Comparison of ENCODE assay signal across 9 cellular contexts in genomic region chr1:74969566-74970135, GRCh38.
"Had no signal": no experiment of that assay in that cellular context is flagged by ENCODE, and none has a peak within 500 bp of the region (broad histone marks: within the 10 kb centered on the region; RNA-seq: fewer than 3 reads in every experiment).

No MANE protein-coding gene starts in this region.

- DNase-seq: GM23248, GOT3, H7, HFFc6, IMR-90 had no signal

- FAIRE-seq: K562 had no signal

- H3K4me3 Mint-ChIP-seq: HFFc6 had no signal

- H3K27ac Mint-ChIP-seq: HFFc6 had no signal

- H3K4me1 ChIP-seq: HAP-1 had no signal

- H3K9me3 ChIP-seq: HAP-1 had no signal

- H3K4me3 ChIP-seq: GM23248, HAP-1, K562 had no signal

- H3K27ac ChIP-seq: GM23248, HL-60 had no signal

- ATAC-seq: HCT116, K562 had no signal

- H3K36me3 ChIP-seq: HAP-1 had no signal
